Comparison of ENCODE assay signal across 11 cellular contexts in the genomic region with DNA sequence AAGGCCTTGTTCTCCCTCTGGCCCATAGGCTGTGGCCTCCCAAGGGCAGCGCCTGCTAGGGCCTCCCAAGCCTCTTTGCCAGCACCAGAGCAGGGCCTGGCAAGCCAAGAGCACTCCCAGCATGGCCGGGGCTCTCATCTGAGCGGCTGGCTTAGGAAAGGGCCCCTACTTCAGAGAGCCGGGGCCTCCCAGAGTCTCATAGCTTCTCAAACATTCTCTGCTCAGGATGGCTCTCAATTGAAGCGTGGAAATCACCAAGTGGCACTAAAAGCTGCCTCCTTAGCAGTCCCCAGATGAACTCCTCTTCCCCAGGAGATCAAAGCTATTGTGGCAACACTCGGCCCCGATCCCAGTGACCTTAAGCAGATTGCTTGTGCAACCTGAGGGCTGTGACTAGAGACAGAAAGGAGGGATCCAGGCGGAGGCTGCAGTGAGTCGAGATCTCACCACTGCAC.
DNase-seq lines count a peak whose midpoint lies in the region; ATAC-seq and TF ChIP-seq lines count a peak whose summit lies in the region.
"Had no signal": no experiment of that assay in that cellular context is flagged by ENCODE, and none has a peak within 500 bp of the region (broad histone marks: within the 10 kb centered on the region; RNA-seq: fewer than 3 reads in every experiment).

No MANE protein-coding gene starts in this region.

- H3K36me3 Mint-ChIP-seq in naive B cell (peaks cover 0 to 19% of the 10 kb centered on the region in 2 donors), type B pancreatic cell (peaks cover 4% of the 10 kb centered on the region)

- H3K4me1 Mint-ChIP-seq in naive B cell (peaks cover 86 to 97% (median 95%) of the 10 kb centered on the region in 3 donors), type B pancreatic cell (ENCODE audit: unreplicated experiment) (peaks cover 66% of the 10 kb centered on the region)

- H3K4me3 Mint-ChIP-seq in naive B cell (peak overlapping the region in 1 of 8 donors; percentile 31), type B pancreatic cell (no peak overlapping the region)

- TF ChIP-seq CTCF in cardiac muscle cell (IDR thresholded peaks at IDR 0.05; ENCODE audit: low read depth, low read length) = no peak
- no peak for TF ChIP-seq CTCF in type B pancreatic cell (conservative IDR thresholded peaks at IDR 0.05)

- no peak for ATAC-seq in Right ventricle myocardium superior (ENCODE audit: poor library complexity)
- ATAC-seq in naive B cell (ENCODE audit: low read depth in 2 of 2) = no peak
- no peak for ATAC-seq in HG02623 (IDR thresholded peaks at IDR 0.05; ENCODE audit: unreplicated experiment)

- no peaks in the 10 kb centered on the region for H3K36me3 ChIP-seq in cardiac muscle cell
- H3K36me3 ChIP-seq in effector memory CD4-positive, alpha-beta T cell (ENCODE audit: control insufficient read depth, insufficient read depth, low read length) = no peaks in the 10 kb centered on the region

- H3K9me3 Mint-ChIP-seq in naive B cell = no peaks in the 10 kb centered on the region
- H3K9me3 Mint-ChIP-seq in type B pancreatic cell = no peaks in the 10 kb centered on the region

- H3K27ac Mint-ChIP-seq in naive B cell (peak overlapping the region in 4 of 6 donors; percentile 30 to 84 (median 66)), type B pancreatic cell (peak overlapping the region; percentile 3)

- no peaks in the 10 kb centered on the region for H3K9me3 ChIP-seq in cardiac muscle cell (ENCODE audit: low read depth)
- no peaks in the 10 kb centered on the region for H3K9me3 ChIP-seq in effector memory CD4-positive, alpha-beta T cell (ENCODE audit: control insufficient read depth, low read length)

- H3K4me3 ChIP-seq in cardiac muscle cell = no peak overlapping the region
- no peak overlapping the region for H3K4me3 ChIP-seq in effector memory CD4-positive, alpha-beta T cell (ENCODE audit: insufficient read depth, low read depth, low read length, poor library complexity, severe bottlenecking)

- H3K27me3 Mint-ChIP-seq in naive B cell = no peaks in the 10 kb centered on the region
- no peaks in the 10 kb centered on the region for H3K27me3 Mint-ChIP-seq in type B pancreatic cell

- H3K27me3 ChIP-seq in cardiac muscle cell = no peaks in the 10 kb centered on the region
- no peaks in the 10 kb centered on the region for H3K27me3 ChIP-seq in effector memory CD4-positive, alpha-beta T cell (replicated peaks; ENCODE audit: control insufficient read depth, insufficient read depth, low read length, poor library complexity, severe bottlenecking)

- H3K27ac ChIP-seq in cardiac muscle cell = peak overlapping the region; percentile 8
- peak overlapping the region; percentile 35 for H3K27ac ChIP-seq in effector memory CD4-positive, alpha-beta T cell (ENCODE audit: insufficient read depth, low read length, poor library complexity, severe bottlenecking)

- intact Hi-C loops in Right ventricle myocardium superior (cut with DNase I) = no loop called here

- H3K4me1 ChIP-seq in cardiac muscle cell (ENCODE audit: low read depth) = peaks cover 51% of the 10 kb centered on the region
- H3K4me1 ChIP-seq in effector memory CD4-positive, alpha-beta T cell (ENCODE audit: control insufficient read depth, insufficient read depth, low read length, poor library complexity, severe bottlenecking) = peaks cover 100% of the 10 kb centered on the region

- DNase-seq in cardiac muscle cell (ENCODE audit: low read depth in 1 of 2, low spot score in 1 of 2) = peak in 1 of 2 donors; percentile 70
- no peak for DNase-seq in Right ventricle myocardium superior
- DNase-seq in effector memory CD4-positive, alpha-beta T cell = no peak
- DNase-seq in naive B cell = no peak
- no peak for DNase-seq in type B pancreatic cell (ENCODE audit: extremely low spot score, unreplicated experiment)
- DNase-seq in NCI-H774 (lab: John Stamatoyannopoulos, UW) = no peak
- DNase-seq in NCI-H510A (lab: John Stamatoyannopoulos, UW) = no peak
- DNase-seq: activated T-cell treated with anti-CD3 and anti-CD28 coated beads, Interleukin-2, amount 50 U/mL, for 48 hours; NCI-H526 treated with DMSO at 0.1 percent for 48 hours; SIG-M5 had no signal
